ENCODE assay signal across 21 cellular contexts in the genomic region with DNA sequence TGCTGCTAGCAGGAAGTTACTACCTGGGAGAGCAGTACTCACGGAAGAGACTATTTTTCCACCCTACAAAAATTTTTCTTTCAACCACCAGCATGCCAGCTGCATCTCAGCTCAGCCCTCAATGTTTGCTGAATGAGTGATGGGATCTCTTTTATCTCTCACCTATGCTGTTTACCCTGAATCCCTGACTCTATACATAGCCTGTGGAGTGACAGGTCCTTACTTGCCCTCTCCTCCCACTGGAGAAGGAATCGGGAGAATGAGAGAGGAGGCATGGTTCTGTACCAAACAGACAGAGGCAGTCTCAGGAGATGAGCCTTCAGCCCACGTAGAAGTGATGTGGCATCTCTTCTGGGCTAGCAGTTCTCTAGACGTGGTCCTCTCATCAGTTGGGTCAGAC. TPM values are rescaled to one million over a fixed set of nuclear protein-coding genes. Genes with fewer than 3 reads are reported as not detected.
DNase-seq lines count a peak whose midpoint lies in the region; ATAC-seq and TF ChIP-seq lines count a peak whose summit lies in the region.
"Had no signal": no experiment of that assay in that cellular context is flagged by ENCODE, and none has a peak within 500 bp of the region (broad histone marks: within the 10 kb centered on the region; RNA-seq: fewer than 3 reads in every experiment).

No MANE protein-coding gene starts in this region.

- H3K4me1 Mint-ChIP-seq in T-helper 17 cell (peaks cover 6% of the 10 kb centered on the region), immature natural killer cell (no peaks in the 10 kb centered on the region)

- H3K36me3 Mint-ChIP-seq in T-helper 17 cell (ENCODE audit: low read depth) (peaks cover 4% of the 10 kb centered on the region), immature natural killer cell (no peaks in the 10 kb centered on the region)
- H3K36me3 Mint-ChIP-seq: CD4-positive, CD25-positive, alpha-beta regulatory T cell had no signal

- H3K27ac Mint-ChIP-seq in T-helper 17 cell = no peak overlapping the region
- H3K27ac Mint-ChIP-seq in immature natural killer cell = no peak overlapping the region
- H3K27ac Mint-ChIP-seq: CD4-positive, CD25-positive, alpha-beta regulatory T cell had no signal

- H3K27ac ChIP-seq in HL-60 (replicated peaks) = peak overlapping the region; percentile 90
- H3K27ac ChIP-seq in RWPE2 (ENCODE audit: poor library complexity, severe bottlenecking) = no peak overlapping the region
- H3K27ac ChIP-seq in neutrophil = peak overlapping the region; percentile 33
- H3K27ac ChIP-seq: BLaER1 had no signal

- no peaks in the 10 kb centered on the region for H3K27me3 ChIP-seq in HL-60 (ENCODE audit: insufficient read depth, poor library complexity, severe bottlenecking)
- peaks cover 14% of the 10 kb centered on the region for H3K27me3 ChIP-seq in RWPE2 (ENCODE audit: insufficient read depth, poor library complexity, severe bottlenecking)
- H3K27me3 ChIP-seq in neutrophil = no peaks in the 10 kb centered on the region
- H3K27me3 ChIP-seq: BLaER1 had no signal

- H3K9me3 ChIP-seq in RWPE2 (ENCODE audit: severe bottlenecking) = no peaks in the 10 kb centered on the region
- no peaks in the 10 kb centered on the region for H3K9me3 ChIP-seq in neutrophil
- no peaks in the 10 kb centered on the region for H3K9me3 ChIP-seq in T-helper 17 cell (ENCODE audit: control insufficient read depth, low read length, poor library complexity, severe bottlenecking)
- H3K9me3 ChIP-seq: BLaER1 had no signal

- no peak overlapping the region for H3K4me3 Mint-ChIP-seq in T-helper 17 cell
- H3K4me3 Mint-ChIP-seq in immature natural killer cell = no peak overlapping the region
- H3K4me3 Mint-ChIP-seq: CD4-positive, CD25-positive, alpha-beta regulatory T cell had no signal

- TF ChIP-seq CTCF in HL-60 (IDR thresholded peaks at IDR 0.05; ENCODE audit: insufficient read depth, low read length) (no peak), RWPE2 (IDR thresholded peaks at IDR 0.05; ENCODE audit: poor library complexity, severe bottlenecking) (no peak), neutrophil (IDR thresholded peaks at IDR 0.05) (no peak)

- no peaks in the 10 kb centered on the region for H3K4me1 ChIP-seq in RWPE2 (ENCODE audit: insufficient read depth, poor library complexity, severe bottlenecking)
- H3K4me1 ChIP-seq in neutrophil (ENCODE audit: control insufficient read depth in 1 of 2, insufficient read depth in 1 of 2, low read depth in 1 of 2, low read length in 1 of 2) = peaks cover 80 to 90% of the 10 kb centered on the region in 2 experiments

- no peaks in the 10 kb centered on the region for H3K9me3 Mint-ChIP-seq in immature natural killer cell

- ATAC-seq in RWPE2 (ENCODE audit: low read depth) (peak; percentile 71; the same call in 2 of the 3 replicates), T-helper 17 cell (no peak)
- ATAC-seq: HCT116 had no signal

- peaks cover 45% of the 10 kb centered on the region for H3K27me3 Mint-ChIP-seq in T-helper 17 cell
- peaks cover 2 to 9% (median 5%) of the 10 kb centered on the region in 3 donors for H3K27me3 Mint-ChIP-seq in immature natural killer cell (ENCODE audit: low read depth in 3 of 3)

- no peaks in the 10 kb centered on the region for H3K36me3 ChIP-seq in RWPE2 (ENCODE audit: low read depth)
- no peaks in the 10 kb centered on the region for H3K36me3 ChIP-seq in neutrophil
- H3K36me3 ChIP-seq: BLaER1 had no signal

- H3K4me3 ChIP-seq in HL-60 (replicated peaks; ENCODE audit: insufficient read depth, low read length) (no peak overlapping the region), RWPE2 (ENCODE audit: severe bottlenecking) (no peak overlapping the region), neutrophil (ENCODE audit: low read depth in 1 of 2, low read length in 1 of 2) (no peak overlapping the region)
- H3K4me3 ChIP-seq: BLaER1 had no signal

- DNase-seq in NCI-H510A treated with DMSO at 0.1 percent for 48 hours (lab: John Stamatoyannopoulos, UW) (peak; percentile 16), NCI-H510A (lab: John Stamatoyannopoulos, UW) (no peak), HL-60 (ENCODE audit: low read depth in 1 of 2, low spot score in 1 of 2) (no peak), RWPE2 (ENCODE audit: low spot score) (no peak), T-helper 17 cell (no peak), immature natural killer cell (no peak)
- DNase-seq in activated CD4-positive, alpha-beta T cell treated with anti-CD3 and anti-CD28 coated beads, Interleukin-2, amount 50 U/mL, for 4 hours = no peak
- DNase-seq: CD4-positive, CD25-positive, alpha-beta regulatory T cell; DMS79 treated with DMSO at 0.1 percent for 48 hours; GF-D8; NCI-H1092; NCI-H1694 treated with DMSO at 0.1 percent for 48 hours; NCI-H2081; NCI-H2171 treated with DMSO at 0.1 percent for 48 hours; NCI-H446; NCI-H526 treated with DMSO at 0.1 percent for 48 hours; RPMI8226; SHP77 treated with DMSO at 0.1 percent for 48 hours had no signal

RNA-seq across cellular contexts. Expression of a gene that starts 6.7 kb away (rescaled TPM):
- 1 to 10 TPM; 1.9 to 2.6 TPM for total RNA-seq in T-helper 17 cell
- polyA plus RNA-seq in immature natural killer cell = under 1 TPM in 2 of 3 donors, not detected in 1; 0.07 to 0.86 TPM
- polyA plus RNA-seq: CD4-positive, CD25-positive, alpha-beta regulatory T cell had no signal
